Comparison of ENCODE assay signal across 8 cellular contexts in genomic region chr20:1465470-1466210, GRCh38. TPM values are rescaled to one million over a fixed set of nuclear protein-coding genes. Genes with fewer than 3 reads are reported as not detected.
A peak's percentile ranks its signal among the peaks of the same experiment; 100 is the strongest.
DNase-seq lines count a peak whose midpoint lies in the region; ATAC-seq and TF ChIP-seq lines count a peak whose summit lies in the region.

No MANE protein-coding gene starts in this region.

- H3K9me3 ChIP-seq in heart right ventricle (no peaks in the 10 kb centered on the region), aorta (ENCODE audit: control insufficient read depth, low read length) (no peaks in the 10 kb centered on the region)

- peak overlapping the region; percentile 79 to 99 (median 95) for H3K4me3 ChIP-seq in heart right ventricle
- H3K4me3 ChIP-seq in aorta (ENCODE audit: low read length in 2 of 2), result peak overlapping the region; percentile 31 to 96

- BruUV-seq in MCF 10A (replicated peaks; lab: Mats Ljungman, UMichigan), result TSS peak; percentile 29

- ATAC-seq in heart right ventricle, result no peak
- no peak for ATAC-seq in left cardiac atrium
- ATAC-seq in aorta (ENCODE audit: low FRiP score), result no peak
- no peak for ATAC-seq in GM18517 (IDR thresholded peaks at IDR 0.05; ENCODE audit: unreplicated experiment)

- intact Hi-C loops in heart right ventricle (cut with DNase I) (loop anchor here in 3 of 10 donors (2.0 to 5.0 kb wide), 4 partner anchors 73 to 348 kb away; partner anchors contain the start of genes PSMF1 (in 2 of the 3) and FKBP1A (in 1 of the 3)), left cardiac atrium (cut with DNase I) (no loop called here), MCF 10A (cut with micrococcal nuclease) (loop anchor here (1.0 to 10.0 kb wide), 2 partner anchors 72 to 151 kb away; partner anchors contain the start of gene FKBP1A), aorta (cut with DNase I) (loop anchor here (2.0 to 10.0 kb wide), 5 partner anchors 73 to 639 kb away; partner anchors contain the start of genes FKBP1A (in 1 of the 2), PSMF1 (in 1 of the 2) and STK35 (in 1 of the 2))

- H3K36me3 ChIP-seq in heart right ventricle, result peaks cover 0 to 48% (median 10%) of the 10 kb centered on the region in 9 donors
- H3K36me3 ChIP-seq in aorta (ENCODE audit: control insufficient read depth in 1 of 2, insufficient read depth in 2 of 2, low read length in 1 of 2), result peaks cover 0 to 2% of the 10 kb centered on the region in 2 donors

- H3K4me1 ChIP-seq in heart right ventricle (peaks cover 0 to 60% (median 43%) of the 10 kb centered on the region in 9 donors), aorta (ENCODE audit: control insufficient read depth in 1 of 2, insufficient read depth in 2 of 2, low read length in 2 of 2) (peaks cover 0 to 3% of the 10 kb centered on the region in 2 donors)

- TF ChIP-seq CTCF in heart right ventricle (IDR thresholded peaks at IDR 0.05), result no peak
- no peak for TF ChIP-seq CTCF in MCF 10A (IDR thresholded peaks at IDR 0.05; ENCODE audit: unreplicated experiment)
- TF ChIP-seq CTCF in mesothelial cell of epicardium (IDR thresholded peaks at IDR 0.05; ENCODE audit: unreplicated experiment), result no peak

- H3K36me3 Mint-ChIP-seq in MCF 10A (ENCODE audit: insufficient read depth, unreplicated experiment), result peaks cover 15% of the 10 kb centered on the region
- no peaks in the 10 kb centered on the region for H3K36me3 Mint-ChIP-seq in mesothelial cell of epicardium

- H3K4me3 Mint-ChIP-seq in MCF 10A (ENCODE audit: unreplicated experiment), result peak overlapping the region; percentile 78
- H3K4me3 Mint-ChIP-seq in mesothelial cell of epicardium, result peak overlapping the region; percentile 82

- H3K9me3 Mint-ChIP-seq in MCF 10A (ENCODE audit: unreplicated experiment), result no peaks in the 10 kb centered on the region
- no peaks in the 10 kb centered on the region for H3K9me3 Mint-ChIP-seq in mesothelial cell of epicardium

- POLR2A ChIA-PET in MCF 10A (lab: Yijun Ruan, JAX), result interaction anchor here (0.6 to 7.0 kb wide), 18 partner anchors 10 to 1099 kb away, joined by 3 to 150 read pairs (median 9); partner anchors contain the start of genes FKBP1A, SDCBP2 and SIRPB2

- DNase-seq in heart right ventricle (no peak), left cardiac atrium (no peak), MCF 10A (ENCODE audit: unreplicated experiment) (peak; percentile 55), mesothelial cell of epicardium (ENCODE audit: low spot score in 2 of 2, unreplicated experiment in 2 of 2) (no peak), aorta (no peak), COLO829 (ENCODE audit: low spot score) (no peak), dermis blood vessel endothelial cell (no peak)

- H3K4me1 Mint-ChIP-seq in MCF 10A (ENCODE audit: insufficient read depth, unreplicated experiment), result peaks cover 33% of the 10 kb centered on the region
- peaks cover 18% of the 10 kb centered on the region for H3K4me1 Mint-ChIP-seq in mesothelial cell of epicardium

- H3K27ac Mint-ChIP-seq in MCF 10A (ENCODE audit: low read depth, unreplicated experiment), result peak overlapping the region; percentile 66
- H3K27ac Mint-ChIP-seq in mesothelial cell of epicardium, result peak overlapping the region; percentile 91

- no peaks in the 10 kb centered on the region for H3K27me3 ChIP-seq in heart right ventricle
- no peaks in the 10 kb centered on the region for H3K27me3 ChIP-seq in aorta (ENCODE audit: control insufficient read depth in 1 of 2, insufficient read depth in 2 of 2, low read length in 1 of 2)

- H3K27ac ChIP-seq in heart right ventricle, result peak overlapping the region in 9 of 10 donors; percentile 88 to 96 (median 92)
- H3K27ac ChIP-seq in aorta (ENCODE audit: low read depth in 1 of 2, low read length in 2 of 2), result no peak overlapping the region

- H3K27me3 Mint-ChIP-seq in MCF 10A (ENCODE audit: insufficient read depth, unreplicated experiment), result no peaks in the 10 kb centered on the region
- H3K27me3 Mint-ChIP-seq in mesothelial cell of epicardium (ENCODE audit: low read depth), result peaks cover 11% of the 10 kb centered on the region

- 41 to 42% methylated on average over 12 of the region's 12 CpGs for WGBS in heart right ventricle, 2 donors
- WGBS in aorta, 2 donors, result 36 to 37% methylated on average over 12 of the region's 12 CpGs

- CTCF ChIA-PET in MCF 10A (lab: Yijun Ruan, JAX), result interaction anchor here (0.5 to 25.4 kb wide), 19 partner anchors 8 to 334 kb away, joined by 3 to 615 read pairs (median 5); partner anchors contain the start of gene SIRPB2

RNA-seq across cellular contexts. Expression of gene NSFL1C, which starts 1.0 kb away (rescaled TPM):
- total RNA-seq in heart right ventricle (10 to 100 TPM; 54.6 to 75.6 (median 63.8) TPM), left cardiac atrium (10 to 100 TPM; 48.8 to 62.7 TPM), MCF 10A (2022) (63.3 and 76.1 TPM in 2 replicates), mesothelial cell of epicardium (73.7 to 76.7 TPM (median 74.8 TPM) in 3 replicates), aorta (10 to 100 TPM; 61.3 to 71.3 TPM), dermis blood vessel endothelial cell (28.8 and 39.6 TPM in 2 replicates)
- polyA plus RNA-seq in heart right ventricle (10 to 100 TPM; 39.4 to 46.9 TPM), aorta (10 to 100 TPM; 35.6 to 59.7 TPM)

RNA-seq across cellular contexts. Expression of gene SIRPB2, which starts 25.6 kb away (rescaled TPM):
- total RNA-seq in heart right ventricle (1 to 10 TPM in 6 of 10 donors, under 1 TPM in 4; 0.23 to 7.3 (median 1.7) TPM), left cardiac atrium (10 to 100 TPM in 1 of 2 donors, 1 to 10 TPM in 1; 5.4 to 10.3 TPM), MCF 10A (2022) (1.3 and 1.8 TPM in 2 replicates), mesothelial cell of epicardium (not detected in 3 replicates), aorta (10 to 100 TPM; 12.9 to 27.3 TPM), dermis blood vessel endothelial cell (0.51 and 1.3 TPM in 2 replicates)
- polyA plus RNA-seq in heart right ventricle (1 to 10 TPM in 1 of 2 donors, under 1 TPM in 1; 0.88 to 1.2 TPM), aorta (1 to 10 TPM in 1 of 2 donors, under 1 TPM in 1; 1.00 to 4.1 TPM)

Comparison
In these comparisons a context has a peak if more than half of its experiments do, and no peak if none do; other contexts are left out.
1. H3K27ac ChIP-seq: peak in heart right ventricle (9 of 10); none in aorta (0 of 2).
2. intact Hi-C loops: an anchor here in MCF 10A (1.0 to 10.0 kb wide) and aorta (2.0 to 10.0 kb wide); none called in left cardiac atrium.